Comparison of ENCODE assay signal across 12 cellular contexts in the genomic region with DNA sequence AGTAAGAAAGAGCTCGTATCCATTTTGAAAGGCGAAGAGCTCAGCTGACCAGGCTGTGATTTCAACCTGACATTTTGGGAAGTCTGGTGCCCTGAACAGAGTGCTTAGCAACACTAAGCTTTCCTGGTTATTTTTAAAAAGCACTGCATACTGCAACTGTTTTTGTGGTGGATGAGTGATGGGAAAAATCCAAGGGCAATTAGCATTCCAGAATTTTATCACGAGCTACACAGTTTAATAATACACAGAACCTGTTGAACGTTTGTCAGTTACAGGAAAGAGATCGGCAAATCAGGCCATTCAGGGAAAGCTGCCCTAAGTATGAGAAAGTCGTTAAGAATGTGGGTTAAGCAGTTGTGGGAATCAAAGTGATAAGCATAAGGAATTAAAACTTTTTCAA. TPM values are rescaled to one million over a fixed set of nuclear protein-coding genes. Genes with fewer than 3 reads are reported as not detected.
DNase-seq lines count a peak whose midpoint lies in the region; ATAC-seq and TF ChIP-seq lines count a peak whose summit lies in the region.
"Had no signal": no experiment of that assay in that cellular context is flagged by ENCODE, and none has a peak within 500 bp of the region (broad histone marks: within the 10 kb centered on the region; RNA-seq: fewer than 3 reads in every experiment).

No MANE protein-coding gene starts in this region.

- H3K4me3 ChIP-seq in heart left ventricle = no peak overlapping the region
- H3K4me3 ChIP-seq: BLaER1 treated with 17β-estradiol and CSF1 and Interleukin-3, amounts not matched to agents 10 nM and 100 nM; HAP-1 had no signal

- H3K36me3 Mint-ChIP-seq in progenitor cell of endocrine pancreas (ENCODE audit: insufficient read depth) = peaks cover 23% of the 10 kb centered on the region

- H3K27me3 ChIP-seq in heart left ventricle = no peaks in the 10 kb centered on the region
- H3K27me3 ChIP-seq: BLaER1 treated with 17β-estradiol and CSF1 and Interleukin-3, amounts not matched to agents 10 nM and 100 nM had no signal

- H3K4me3 Mint-ChIP-seq in progenitor cell of endocrine pancreas (ENCODE audit: low read depth) = no peak overlapping the region
- H3K4me3 Mint-ChIP-seq: stimulated activated naive CD8-positive, alpha-beta T cell treated with anti-CD3 and anti-CD28 coated beads, Interleukin-15, amount 100 ng/mL, for 72 hours had no signal

- WGBS in heart left ventricle, 4 donors = 40 to 45% (median 42%) methylated on average over 6 of the region's 6 CpGs

- peak; percentile 78 to 91 (median 84) for ATAC-seq in heart left ventricle
- no peak for ATAC-seq in GM19328 (IDR thresholded peaks at IDR 0.05; ENCODE audit: unreplicated experiment)
- ATAC-seq in GM18870 (IDR thresholded peaks at IDR 0.05; ENCODE audit: unreplicated experiment) = no peak
- ATAC-seq: stimulated activated naive CD8-positive, alpha-beta T cell treated with anti-CD3 and anti-CD28 coated beads, Interleukin-15, amount 100 ng/mL, for 72 hours had no signal

- no peak for TF ChIP-seq CTCF in VCaP (conservative IDR thresholded peaks at IDR 0.05)
- no peak for TF ChIP-seq CTCF in heart left ventricle (IDR thresholded peaks at IDR 0.05)
- no peak for TF ChIP-seq CTCF in progenitor cell of endocrine pancreas (IDR thresholded peaks at IDR 0.05; ENCODE audit: unreplicated experiment)

- peak; percentile 26 for DNase-seq in AG08395 (ENCODE audit: low spot score)
- DNase-seq in heart left ventricle = peak in 1 of 5 donors; percentile 22
- no peak for DNase-seq in progenitor cell of endocrine pancreas (ENCODE audit: low spot score, unreplicated experiment)
- DNase-seq in NCI-H774 (lab: John Stamatoyannopoulos, UW) = no peak
- no peak for DNase-seq in activated CD4-positive, alpha-beta T cell treated with anti-CD3 and anti-CD28 coated beads, Interleukin-2, amount 50 U/mL, for 48 hours
- DNase-seq: amniotic stem cell; stimulated activated naive CD8-positive, alpha-beta T cell treated with anti-CD3 and anti-CD28 coated beads, Interleukin-15, amount 100 ng/mL, for 72 hours had no signal

- peaks cover 0 to 45% (median 24%) of the 10 kb centered on the region in 9 donors for H3K36me3 ChIP-seq in heart left ventricle

- H3K27ac ChIP-seq in VCaP = peak overlapping the region; percentile 30
- peak overlapping the region; percentile 43 to 86 (median 76) for H3K27ac ChIP-seq in heart left ventricle
- H3K27ac ChIP-seq: BLaER1 treated with 17β-estradiol and CSF1 and Interleukin-3, amounts not matched to agents 10 nM and 100 nM had no signal

- H3K4me1 Mint-ChIP-seq in progenitor cell of endocrine pancreas (ENCODE audit: low read depth) = peaks cover 38% of the 10 kb centered on the region

- no peak for TF ChIP-seq POLR2A in heart left ventricle (IDR thresholded peaks at IDR 0.05)

- intact Hi-C loops in heart left ventricle (cut with DNase I) = loop anchor here in 4 of 10 donors (5.0 to 10.0 kb wide), 4 partner anchors 153 to 686 kb away; a partner anchor contains a TSS

- peak overlapping the region; percentile 63 for H3K27ac Mint-ChIP-seq in progenitor cell of endocrine pancreas

- H3K4me1 ChIP-seq in heart left ventricle = peaks cover 0 to 33% (median 16%) of the 10 kb centered on the region in 12 donors
- H3K4me1 ChIP-seq: BLaER1 treated with 17β-estradiol and CSF1 and Interleukin-3, amounts not matched to agents 10 nM and 100 nM had no signal

- H3K27me3 Mint-ChIP-seq in progenitor cell of endocrine pancreas = no peaks in the 10 kb centered on the region
- H3K27me3 Mint-ChIP-seq: stimulated activated naive CD8-positive, alpha-beta T cell treated with anti-CD3 and anti-CD28 coated beads, Interleukin-15, amount 100 ng/mL, for 72 hours had no signal

- H3K9me3 Mint-ChIP-seq in progenitor cell of endocrine pancreas (ENCODE audit: low read depth) = no peaks in the 10 kb centered on the region
- H3K9me3 Mint-ChIP-seq: stimulated activated naive CD8-positive, alpha-beta T cell treated with anti-CD3 and anti-CD28 coated beads, Interleukin-15, amount 100 ng/mL, for 72 hours had no signal

- H3K9me3 ChIP-seq in heart left ventricle = no peaks in the 10 kb centered on the region
- H3K9me3 ChIP-seq: BLaER1 treated with 17β-estradiol and CSF1 and Interleukin-3, amounts not matched to agents 10 nM and 100 nM; HAP-1 had no signal

RNA-seq across cellular contexts. Expression of a gene that starts 25.9 kb away (rescaled TPM):
- 10 to 100 TPM in 8 of 9 donors, 1 to 10 TPM in 1; 8.7 to 33.1 (median 14.5) TPM for total RNA-seq in heart left ventricle
- 10 to 100 TPM; 10.1 to 20.1 TPM for polyA plus RNA-seq in heart left ventricle
- total RNA-seq in progenitor cell of endocrine pancreas = 49.3 and 50.2 TPM in 2 replicates

Comparison
In these comparisons a context has a peak if more than half of its experiments do, and no peak if none do; other contexts are left out.
1. ATAC-seq: peak in heart left ventricle (4 of 4); none in GM19328 (single experiment) and GM18870 (single experiment).